ENCODE assay signal across 21 cellular contexts in the genomic region with DNA sequence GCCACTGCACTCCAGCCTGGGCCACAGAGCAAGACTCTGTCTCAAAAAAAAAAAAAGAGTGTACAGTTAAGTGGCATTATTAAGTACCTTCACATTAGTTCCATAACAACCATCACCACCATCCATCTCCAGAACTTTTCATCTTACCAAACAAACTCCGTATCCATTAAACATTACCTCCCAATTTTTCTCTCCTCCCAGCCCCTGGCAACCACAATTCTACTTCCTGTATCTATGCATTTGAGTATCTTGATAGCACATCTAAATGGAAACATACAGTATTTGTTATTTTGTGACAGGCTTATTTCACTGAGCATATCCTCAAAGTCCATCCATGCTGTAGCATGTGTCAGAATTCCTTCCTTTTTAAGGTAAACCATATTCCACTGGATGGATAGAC. TPM values are rescaled to one million over a fixed set of nuclear protein-coding genes. Genes with fewer than 3 reads are reported as not detected.
DNase-seq lines count a peak whose midpoint lies in the region; ATAC-seq, FAIRE-seq and TF ChIP-seq lines count a peak whose summit lies in the region.
"Had no signal": no experiment of that assay in that cellular context is flagged by ENCODE, and none has a peak within 500 bp of the region (broad histone marks: within the 10 kb centered on the region; RNA-seq: fewer than 3 reads in every experiment).

No MANE protein-coding gene starts in this region.

- H3K27ac ChIP-seq in right atrium auricular region (no peak overlapping the region), K562 (ENCODE audit: extremely low read depth, low read depth, low read length) (no peak overlapping the region), neutrophil (peak overlapping the region; percentile 46), body of pancreas (no peak overlapping the region)

- in situ Hi-C loops in K562 (cut with MboI) = no loop called here

- H3K4me3 Mint-ChIP-seq in T-helper 17 cell = no peak overlapping the region
- H3K4me3 Mint-ChIP-seq: CD8-positive, alpha-beta T cell; HFFc6 had no signal

- TF ChIP-seq RAD21 in K562 (CRISPR knock-in tag; conservative IDR thresholded peaks at IDR 0.05 in 1 of 2, IDR thresholded peaks at IDR 0.05 in 1 of 2) = no peak

- H3K36me3 Mint-ChIP-seq in T-helper 17 cell (ENCODE audit: low read depth) = peaks cover 2% of the 10 kb centered on the region

- no peak for TF ChIP-seq POLR2A in K562 (conservative IDR thresholded peaks at IDR 0.05)
- no peak for TF ChIP-seq POLR2A in body of pancreas (IDR thresholded peaks at IDR 0.05)

- H3K4me3 ChIP-seq in right atrium auricular region = no peak overlapping the region
- H3K4me3 ChIP-seq in K562 = no peak overlapping the region
- no peak overlapping the region for H3K4me3 ChIP-seq in neutrophil (ENCODE audit: low read depth in 1 of 2, low read length in 1 of 2)
- no peak overlapping the region for H3K4me3 ChIP-seq in body of pancreas
- H3K4me3 ChIP-seq: HAP-1 had no signal

- H3K9me3 ChIP-seq in right atrium auricular region = no peaks in the 10 kb centered on the region
- no peaks in the 10 kb centered on the region for H3K9me3 ChIP-seq in T-helper 17 cell (ENCODE audit: control insufficient read depth, low read length, poor library complexity, severe bottlenecking)
- no peaks in the 10 kb centered on the region for H3K9me3 ChIP-seq in K562 (replicated peaks; ENCODE audit: control insufficient read depth, insufficient read depth, low read depth, low read length)
- no peaks in the 10 kb centered on the region for H3K9me3 ChIP-seq in neutrophil
- no peaks in the 10 kb centered on the region for H3K9me3 ChIP-seq in body of pancreas
- H3K9me3 ChIP-seq: Caco-2, HAP-1 had no signal

- H2AFZ ChIP-seq in K562 (ENCODE audit: low read depth, low read length) = no peak overlapping the region

- H3K27ac Mint-ChIP-seq in T-helper 17 cell = peak overlapping the region; percentile 9
- H3K27ac Mint-ChIP-seq: CD8-positive, alpha-beta T cell; HFFc6 had no signal

- H3K9ac ChIP-seq in K562 (ENCODE audit: insufficient read depth in 1 of 2, low read depth in 2 of 2, low read length in 2 of 2) = no peak overlapping the region

- no peaks in the 10 kb centered on the region for H3K79me2 ChIP-seq in K562 (ENCODE audit: control insufficient read depth, insufficient read depth, low read length)

- no peaks in the 10 kb centered on the region for H3K36me3 ChIP-seq in right atrium auricular region
- H3K36me3 ChIP-seq in K562 (ENCODE audit: control insufficient read depth, insufficient read depth, low read length) = peaks cover 41% of the 10 kb centered on the region
- peaks cover 31% of the 10 kb centered on the region for H3K36me3 ChIP-seq in neutrophil
- no peaks in the 10 kb centered on the region for H3K36me3 ChIP-seq in body of pancreas (replicated peaks in 1 of 2; ENCODE audit: insufficient read depth in 1 of 2, low read depth in 2 of 2)

- no peak for TF ChIP-seq EP300 in K562 (IDR thresholded peaks at IDR 0.05; ENCODE audit: low read length)

- 93% methylated on average over 1 of the region's 1 CpG for WGBS in K562 (ENCODE audit: insufficient coverage, low coverage, missing lambda C conversion rate)
- 88 to 93% methylated on average over 1 of the region's 1 CpG for WGBS in body of pancreas, 2 donors

- intact Hi-C loops in Right ventricle myocardium superior (cut with DNase I) = no loop called here
- intact Hi-C loops in K562 (cut with micrococcal nuclease) = loop anchor here (10.0 kb wide), 2 partner anchors 59 to 529 kb away; partner anchors contain the start of gene TSSK2
- intact Hi-C loops in body of pancreas (cut with DNase I) = no loop called here

- peak; percentile 7 for DNase-seq in right atrium auricular region (ENCODE audit: low spot score)
- no peak for DNase-seq in Right ventricle myocardium superior
- no peak for DNase-seq in T-helper 17 cell
- no peak for DNase-seq in K562 (ENCODE audit: extremely low read depth in 1 of 4, low spot score in 3 of 4)
- DNase-seq in body of pancreas = no peak
- DNase-seq: C1 segment of cervical spinal cord; Caco-2; CD8-positive, alpha-beta T cell; DMS153; DND-41; GOT3; HFFc6 had no signal

- H3K4me1 ChIP-seq in right atrium auricular region (no peaks in the 10 kb centered on the region), K562 (replicated peaks in 1 of 2; ENCODE audit: control insufficient read depth in 2 of 2, insufficient read depth in 2 of 2, low read length in 2 of 2) (peaks cover 0 to 4% of the 10 kb centered on the region in 2 experiments; a peak in 1 of 5 replicates), neutrophil (ENCODE audit: control insufficient read depth in 1 of 2, insufficient read depth in 1 of 2, low read depth in 1 of 2, low read length in 1 of 2) (no peaks in the 10 kb centered on the region), body of pancreas (peaks cover 15% of the 10 kb centered on the region)
- H3K4me1 ChIP-seq: Caco-2, HAP-1 had no signal

- H3K4me1 Mint-ChIP-seq in T-helper 17 cell = peaks cover 21% of the 10 kb centered on the region

- CTCF ChIA-PET in K562 (lab: Yijun Ruan, JAX; ENCODE audit: low intra/inter-chr PET ratio) = no interaction called here

- H3K4me2 ChIP-seq in K562 (ENCODE audit: insufficient read depth, low read length) = no peak overlapping the region

- no TSS peak for BruUV-seq in K562 (replicated peaks; lab: Mats Ljungman, UMichigan)

- H3K27me3 ChIP-seq in right atrium auricular region (no peaks in the 10 kb centered on the region), K562 (ENCODE audit: control insufficient read depth in 2 of 2, insufficient read depth in 2 of 2, low read length in 2 of 2) (no peaks in the 10 kb centered on the region), neutrophil (no peaks in the 10 kb centered on the region), body of pancreas (no peaks in the 10 kb centered on the region)

- peaks cover 6% of the 10 kb centered on the region; the same call in 1 of the 2 replicates for H4K20me1 ChIP-seq in K562 (replicated peaks; ENCODE audit: control insufficient read depth, insufficient read depth, low read length)

- ATAC-seq in Right ventricle myocardium superior (ENCODE audit: poor library complexity) (no peak), T-helper 17 cell (no peak), K562 (no peak), HG02884 (IDR thresholded peaks at IDR 0.05; ENCODE audit: unreplicated experiment) (no peak), body of pancreas (no peak)
- ATAC-seq: CD8-positive, alpha-beta T cell had no signal

- H3K9me1 ChIP-seq in K562 (ENCODE audit: control insufficient read depth, insufficient read depth, low read length) = peaks cover 1% of the 10 kb centered on the region

- FAIRE-seq in K562 (lab: Jason Lieb, UNC) = no peak
- FAIRE-seq: G401.6, GM12892, H54 had no signal

- POLR2A ChIA-PET in K562 (lab: Yijun Ruan, JAX) = interaction anchor here (3.5 kb wide), 1 partner anchor 11 kb away, joined by 19 read pairs; no protein-coding TSS in a partner anchor

- no peaks in the 10 kb centered on the region for H3K27me3 Mint-ChIP-seq in T-helper 17 cell

- TF ChIP-seq CTCF in right atrium auricular region (IDR thresholded peaks at IDR 0.05) (no peak), K562 (IDR thresholded peaks at IDR 0.05 in 2 of 3, conservative IDR thresholded peaks at IDR 0.05 in 1 of 3; ENCODE audit: insufficient read depth in 2 of 3, low read depth in 1 of 3, low read length in 3 of 3) (no peak), neutrophil (IDR thresholded peaks at IDR 0.05) (no peak), body of pancreas (IDR thresholded peaks at IDR 0.05) (no peak)

RNA-seq across cellular contexts. Expression of gene DGCR2, which starts 46.8 kb away (rescaled TPM):
- total RNA-seq in right atrium auricular region (10 to 100 TPM; 32.8 to 48.1 TPM), Right ventricle myocardium superior (29.7 TPM), T-helper 17 cell (10 to 100 TPM; 37.7 TPM), K562 (2014; rRNA removed) (62.9 and 79.7 TPM in 2 replicates), K562 (2014; rRNA removed; fragmentation: Illumina TruSeq; extraction: Trizol) (25.0 and 31.7 TPM in 2 replicates), K562 (2015; rRNA removed; fragmentation: Illumina TruSeq; extraction: Trizol) (52.2 and 56.7 TPM in 2 replicates), K562 (2021) (101 and 103 TPM in 2 replicates), body of pancreas (10 to 100 TPM; 43.8 to 89.3 TPM)
- total RNA-seq in K562 (2011; cell fraction: chromatin; rRNA removed; ENCODE audit: low replicate concordance) = 104 and 237 TPM in 2 replicates
- 233 and 250 TPM in 2 replicates for total RNA-seq in K562 (2011; cell fraction: nucleolus; rRNA removed)
- 163 and 192 TPM in 2 replicates for total RNA-seq in K562 (2011; cell fraction: nucleoplasm; rRNA removed)
- polyA plus RNA-seq in K562 (2011; rRNA removed) (45.6 and 65.3 TPM in 2 replicates), K562 (2014; fragmentation: Illumina TruSeq; extraction: Trizol) (56.7 and 59.7 TPM in 2 replicates), K562 (2014; fragmentation: Nextera tagmentation; extraction: Ambion mirVana) (under 1 TPM; 0.69 to 0.70 TPM), K562 (2014; rRNA removed) (54.1 and 56.4 TPM in 2 replicates)
- polyA plus RNA-seq in K562 (2011; cell fraction: cytosol; rRNA removed) = 87.9 and 92.8 TPM in 2 replicates
- polyA plus RNA-seq in K562 (2011; cell fraction: nucleus; rRNA removed) = 96.5 and 99.6 TPM in 2 replicates
- polyA plus RNA-seq in K562 (2012) = 68.2 and 87.4 TPM in 2 replicates
- 59.4 and 60.5 TPM in 2 replicates for polyA minus RNA-seq in K562 (2011; rRNA and poly(A)+ RNA removed)
- polyA minus RNA-seq in K562 (2011; cell fraction: cytosol; rRNA and poly(A)+ RNA removed) = 76.8 and 101 TPM in 2 replicates
- polyA minus RNA-seq in K562 (2011; cell fraction: nucleus; rRNA and poly(A)+ RNA removed) = 59.6 and 106 TPM in 2 replicates

RNA-seq across cellular contexts. Expression of gene TSSK2, which starts 55.7 kb away (rescaled TPM):
- total RNA-seq in right atrium auricular region = not detected
- total RNA-seq in Right ventricle myocardium superior = not detected
- under 1 TPM; 0.20 to 0.29 TPM for total RNA-seq in T-helper 17 cell
- total RNA-seq in K562 (2011; cell fraction: chromatin; rRNA removed; ENCODE audit: low replicate concordance) = 0.21 TPM in 1 of 2 replicates, not detected in the other
- total RNA-seq in K562 (2011; cell fraction: nucleolus; rRNA removed) = not detected in 2 replicates
- 0.22 TPM in 1 of 2 replicates, not detected in the other for total RNA-seq in K562 (2011; cell fraction: nucleoplasm; rRNA removed)
- not detected in 2 replicates for total RNA-seq in K562 (2014; rRNA removed)
- total RNA-seq in K562 (2014; rRNA removed; fragmentation: Illumina TruSeq; extraction: Trizol) = not detected in 2 replicates
- total RNA-seq in K562 (2015; rRNA removed; fragmentation: Illumina TruSeq; extraction: Trizol) = not detected in 2 replicates
- not detected in 2 replicates for total RNA-seq in K562 (2021)
- not detected in 2 replicates for polyA plus RNA-seq in K562 (2011; rRNA removed)
- polyA plus RNA-seq in K562 (2011; cell fraction: cytosol; rRNA removed) = 0.04 TPM in 1 of 2 replicates, not detected in the other
- 0.10 TPM in 1 of 2 replicates, not detected in the other for polyA plus RNA-seq in K562 (2011; cell fraction: nucleus; rRNA removed)
- not detected in 2 replicates for polyA plus RNA-seq in K562 (2012)
- polyA plus RNA-seq in K562 (2014; fragmentation: Illumina TruSeq; extraction: Trizol) = not detected in 2 replicates
- not detected for polyA plus RNA-seq in K562 (2014; fragmentation: Nextera tagmentation; extraction: Ambion mirVana)
- 0.04 TPM in 1 of 2 replicates, not detected in the other for polyA plus RNA-seq in K562 (2014; rRNA removed)
- polyA minus RNA-seq in K562 (2011; rRNA and poly(A)+ RNA removed) = not detected in 2 replicates
- polyA minus RNA-seq in K562 (2011; cell fraction: cytosol; rRNA and poly(A)+ RNA removed) = not detected in 2 replicates
- not detected in 2 replicates for polyA minus RNA-seq in K562 (2011; cell fraction: nucleus; rRNA and poly(A)+ RNA removed)
- total RNA-seq in body of pancreas = under 1 TPM in 1 of 2 donors, not detected in 1; 0.33 TPM
- total RNA-seq: A172, A673, Caco-2, HFFc6 had no signal
- polyA plus RNA-seq: BJ had no signal
